In genomic region chr3:172279974-172280373, GRCh38 we compare ENCODE assay signal across 21 cellular contexts.
DNase-seq lines count a peak whose midpoint lies in the region; ATAC-seq and TF ChIP-seq lines count a peak whose summit lies in the region.
"Had no signal": no experiment of that assay in that cellular context is flagged by ENCODE, and none has a peak within 500 bp of the region (broad histone marks: within the 10 kb centered on the region; RNA-seq: fewer than 3 reads in every experiment).

No MANE protein-coding gene starts in this region.

- TF ChIP-seq POLR2A in breast epithelium (IDR thresholded peaks at IDR 0.05) (no peak), transverse colon (IDR thresholded peaks at IDR 0.05) (no peak), lower leg skin (IDR thresholded peaks at IDR 0.05) (no peak)

- no peak overlapping the region for H3K4me3 Mint-ChIP-seq in neural crest cell
- H3K4me3 Mint-ChIP-seq: activated naive CD8-positive, alpha-beta T cell treated with anti-CD3 and anti-CD28 coated beads, Interleukin-2, amount 50 U/mL, for 24 hours; activated T-helper 1 cell treated with anti-CD3 and anti-CD28 coated beads, Interleukin-12 subunit alpha, Interleukin-12 subunit beta, Interleukin-2, Interleukin-4 antibody, amounts not matched to agents 30 ng/mL and 10 ng/mL and 1 ng/mL, durations not matched to agents 14 hours and 24 hours and 36 hours; memory B cell; T-helper 1 cell treated with Interleukin-12 subunit alpha and Interleukin-12 subunit beta and Interleukin-4 antibody, amounts not matched to agents 30 μg/mL and 1 μg/mL, for 36 hours had no signal

- H3K27ac Mint-ChIP-seq in neural crest cell (ENCODE audit: unreplicated experiment) = peak overlapping the region; percentile 28
- H3K27ac Mint-ChIP-seq: activated naive CD8-positive, alpha-beta T cell treated with anti-CD3 and anti-CD28 coated beads, Interleukin-2, amount 50 U/mL, for 24 hours; activated T-helper 1 cell treated with anti-CD3 and anti-CD28 coated beads, Interleukin-12 subunit alpha, Interleukin-12 subunit beta, Interleukin-2, Interleukin-4 antibody, amounts not matched to agents 30 ng/mL and 10 ng/mL and 1 ng/mL, durations not matched to agents 14 hours and 24 hours and 36 hours; memory B cell; T-helper 1 cell treated with Interleukin-12 subunit alpha and Interleukin-12 subunit beta and Interleukin-4 antibody, amounts not matched to agents 30 μg/mL and 1 μg/mL, for 36 hours had no signal

- peaks cover 14% of the 10 kb centered on the region for H3K36me3 Mint-ChIP-seq in neural crest cell (ENCODE audit: low read depth)
- H3K36me3 Mint-ChIP-seq: memory B cell had no signal

- no peaks in the 10 kb centered on the region for H3K9me3 Mint-ChIP-seq in neural crest cell
- H3K9me3 Mint-ChIP-seq: activated naive CD8-positive, alpha-beta T cell treated with anti-CD3 and anti-CD28 coated beads, Interleukin-2, amount 50 U/mL, for 24 hours; activated T-helper 1 cell treated with anti-CD3 and anti-CD28 coated beads, Interleukin-12 subunit alpha, Interleukin-12 subunit beta, Interleukin-2, Interleukin-4 antibody, amounts not matched to agents 30 ng/mL and 10 ng/mL and 1 ng/mL, durations not matched to agents 14 hours and 24 hours and 36 hours; memory B cell; T-helper 1 cell treated with Interleukin-12 subunit alpha and Interleukin-12 subunit beta and Interleukin-4 antibody, amounts not matched to agents 30 μg/mL and 1 μg/mL, for 36 hours had no signal

- WGBS in transverse colon (ENCODE audit: low coverage in 1 of 2), 2 donors = 88 to 91% methylated on average over 8 of the region's 8 CpGs
- WGBS in lower leg skin, 2 donors = 93 to 95% methylated on average over 8 of the region's 8 CpGs

- H3K36me3 ChIP-seq in cardiac muscle cell (no peaks in the 10 kb centered on the region), breast epithelium (no peaks in the 10 kb centered on the region), transverse colon (no peaks in the 10 kb centered on the region)

- H3K27me3 Mint-ChIP-seq in neural crest cell (ENCODE audit: low read depth) = no peaks in the 10 kb centered on the region
- H3K27me3 Mint-ChIP-seq: activated naive CD8-positive, alpha-beta T cell treated with anti-CD3 and anti-CD28 coated beads, Interleukin-2, amount 50 U/mL, for 24 hours; memory B cell had no signal

- peaks cover 41% of the 10 kb centered on the region for H3K4me1 Mint-ChIP-seq in neural crest cell
- H3K4me1 Mint-ChIP-seq: activated naive CD8-positive, alpha-beta T cell treated with anti-CD3 and anti-CD28 coated beads, Interleukin-2, amount 50 U/mL, for 24 hours; memory B cell had no signal

- in situ Hi-C loops in transverse colon (cut with MboI; ENCODE audit: low pct_ligation_motif_present in 1 of 4, low pct_unique_long_range_greater_than_20kb in 1 of 4, low sequenced_read_pairs in 3 of 4) = no loop called here

- intact Hi-C loops in cardiac septum (cut with DNase I) (loop anchor here (10.0 kb wide), 1 partner anchor 635 kb away; no protein-coding TSS in a partner anchor), breast epithelium (cut with DNase I; ENCODE audit: low total_unique reads) (loop anchor here (5.0 kb wide), 1 partner anchor 1623 kb away; no protein-coding TSS in a partner anchor), transverse colon (cut with DNase I; ENCODE audit: low total_unique reads) (no loop called here), lower leg skin (cut with DNase I; ENCODE audit: low total_unique reads) (no loop called here)

- H3K4me1 ChIP-seq in cardiac muscle cell (ENCODE audit: low read depth) = peaks cover 31% of the 10 kb centered on the region
- H3K4me1 ChIP-seq in breast epithelium = peaks cover 0 to 4% of the 10 kb centered on the region in 2 donors
- peaks cover 5 to 37% (median 9%) of the 10 kb centered on the region in 4 donors for H3K4me1 ChIP-seq in transverse colon
- H3K4me1 ChIP-seq: BLaER1 had no signal

- no peak for TF ChIP-seq EP300 in transverse colon (IDR thresholded peaks at IDR 0.05; ENCODE audit: low read depth)

- no peak for TF ChIP-seq CTCF in cardiac muscle cell (IDR thresholded peaks at IDR 0.05; ENCODE audit: low read depth, low read length)
- no peak for TF ChIP-seq CTCF in breast epithelium (IDR thresholded peaks at IDR 0.05)
- no peak for TF ChIP-seq CTCF in neural crest cell (conservative IDR thresholded peaks at IDR 0.05)
- no peak for TF ChIP-seq CTCF in transverse colon (IDR thresholded peaks at IDR 0.05)
- TF ChIP-seq CTCF in lower leg skin (IDR thresholded peaks at IDR 0.05) = no peak

- H3K27ac ChIP-seq in cardiac muscle cell (peak overlapping the region; percentile 73), breast epithelium (peak overlapping the region; percentile 26 to 49), transverse colon (peak overlapping the region in 3 of 4 donors; percentile 14 to 43 (median 14))
- H3K27ac ChIP-seq: BLaER1 had no signal

- ATAC-seq in GM19463 (IDR thresholded peaks at IDR 0.05; ENCODE audit: unreplicated experiment) = no peak
- ATAC-seq: activated naive CD8-positive, alpha-beta T cell treated with anti-CD3 and anti-CD28 coated beads, Interleukin-2, amount 50 U/mL, for 24 hours had no signal

- H3K27me3 ChIP-seq in cardiac muscle cell = no peaks in the 10 kb centered on the region
- H3K27me3 ChIP-seq in breast epithelium = no peaks in the 10 kb centered on the region
- no peaks in the 10 kb centered on the region for H3K27me3 ChIP-seq in transverse colon
- H3K27me3 ChIP-seq: BLaER1 had no signal

- no peak overlapping the region for H3K4me3 ChIP-seq in cardiac muscle cell
- H3K4me3 ChIP-seq in breast epithelium = no peak overlapping the region
- H3K4me3 ChIP-seq in transverse colon = no peak overlapping the region
- no peak overlapping the region for H3K4me3 ChIP-seq in lower leg skin (ENCODE audit: low read depth, poor library complexity, severe bottlenecking)
- H3K4me3 ChIP-seq: BLaER1 had no signal

- DNase-seq in cardiac muscle cell (ENCODE audit: low read depth in 1 of 2, low spot score in 1 of 2) (no peak), cardiac septum (ENCODE audit: low spot score) (no peak), breast epithelium (ENCODE audit: low spot score in 2 of 2) (no peak), neural crest cell (ENCODE audit: low read depth, low spot score) (no peak), transverse colon (no peak), lower leg skin (ENCODE audit: low spot score in 2 of 2) (no peak), GF-D8 (lab: John Stamatoyannopoulos, UW) (no peak)
- DNase-seq: 8988T; activated naive CD8-positive, alpha-beta T cell treated with anti-CD3 and anti-CD28 coated beads, Interleukin-2, amount 50 U/mL, for 24 hours; central memory CD4-positive, alpha-beta T cell; islet precursor cell; KBM-7; NCI-H510A; right cardiac atrium; SHP77; stimulated activated CD4-positive, alpha-beta T cell treated with anti-CD3 and anti-CD28 coated beads, Interleukin-1b, Interleukin-23, amount 100 ng/mL, for 48 hours had no signal

- H3K9me3 ChIP-seq in cardiac muscle cell (ENCODE audit: low read depth) (no peaks in the 10 kb centered on the region), breast epithelium (no peaks in the 10 kb centered on the region), transverse colon (no peaks in the 10 kb centered on the region)
- H3K9me3 ChIP-seq: BLaER1 had no signal

Comparison
In these comparisons a context has a peak if more than half of its experiments do, and no peak if none do; other contexts are left out.
1. H3K27ac ChIP-seq: peak in every context shown above with its lines; median percentile 73 in cardiac muscle cell; 38 in breast epithelium; 14 in transverse colon.
2. intact Hi-C loops: an anchor here in cardiac septum (10.0 kb wide) and breast epithelium (5.0 kb wide); none called in transverse colon and lower leg skin.